ENCODE assay signal across 8 cellular contexts in the genomic region with DNA sequence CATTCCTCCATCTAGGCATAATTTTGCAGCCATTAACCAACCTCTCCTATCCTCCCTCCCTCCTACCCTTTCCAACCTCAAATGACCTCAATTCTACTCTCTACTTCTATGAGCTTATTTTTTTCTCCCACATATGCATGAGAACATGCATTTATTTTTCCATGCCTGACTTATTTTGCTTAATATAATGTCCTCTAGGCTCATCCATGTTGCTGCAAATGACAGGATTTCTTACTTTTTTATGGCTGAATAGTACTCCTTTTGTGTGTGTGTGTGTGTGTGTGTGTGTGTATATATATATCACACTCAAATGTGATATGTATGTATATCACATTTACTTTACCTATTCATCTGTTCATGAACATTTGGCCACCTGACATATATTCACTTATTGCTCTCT.
"Had no signal": no experiment of that assay in that cellular context is flagged by ENCODE, and none has a peak within 500 bp of the region (broad histone marks: within the 10 kb centered on the region; RNA-seq: fewer than 3 reads in every experiment).

No MANE protein-coding gene starts in this region.

- H3K9me3 ChIP-seq: HAP-1 had no signal

- H3K4me3 ChIP-seq: GM23248, HAP-1 had no signal

- DNase-seq: GM23248, GOT3, H7, KBM-7 had no signal

- H3K4me1 ChIP-seq: HAP-1 had no signal

- H3K36me3 ChIP-seq: HAP-1 had no signal

- H2AFZ ChIP-seq: GM23248 had no signal

- H3K9ac ChIP-seq: GM23248 had no signal

- H3K9me3 Mint-ChIP-seq: IgD-negative memory B cell had no signal

- H3K4me3 Mint-ChIP-seq: IgD-negative memory B cell had no signal

- H3K4me1 Mint-ChIP-seq: IgD-negative memory B cell had no signal

- H3K27ac Mint-ChIP-seq: IgD-negative memory B cell had no signal

- H3K27me3 Mint-ChIP-seq: IgD-negative memory B cell had no signal

- H3K27ac ChIP-seq: GM23248 had no signal

- H3K36me3 Mint-ChIP-seq: IgD-negative memory B cell had no signal

- ATAC-seq: HCT116, HepG2 had no signal
